12 cellular contexts compared by ENCODE assay signal in genomic region chr7:29375641-29376562, GRCh38.
A peak's percentile ranks its signal among the peaks of the same experiment; 100 is the strongest.
DNase-seq lines count a peak whose midpoint lies in the region; ATAC-seq and TF ChIP-seq lines count a peak whose summit lies in the region.
"Had no signal": no experiment of that assay in that cellular context is flagged by ENCODE, and none has a peak within 500 bp of the region (broad histone marks: within the 10 kb centered on the region; RNA-seq: fewer than 3 reads in every experiment).

No MANE protein-coding gene starts in this region.

- H3K27ac Mint-ChIP-seq in type B pancreatic cell, result peak overlapping the region; percentile 64
- no peak overlapping the region for H3K27ac Mint-ChIP-seq in activated CD4-positive, alpha-beta T cell treated with anti-CD3 and anti-CD28 coated beads, Interleukin-2, amount 10 ng/mL, durations not matched to agents 7 days and 5 days
- no peak overlapping the region for H3K27ac Mint-ChIP-seq in T-helper 17 cell

- peaks cover 5% of the 10 kb centered on the region for H3K9me3 Mint-ChIP-seq in type B pancreatic cell
- no peaks in the 10 kb centered on the region for H3K9me3 Mint-ChIP-seq in activated CD4-positive, alpha-beta T cell treated with anti-CD3 and anti-CD28 coated beads, Interleukin-2, amount 10 ng/mL, durations not matched to agents 7 days and 5 days

- H3K4me3 Mint-ChIP-seq in type B pancreatic cell, result peak overlapping the region; percentile 11
- no peak overlapping the region for H3K4me3 Mint-ChIP-seq in activated CD4-positive, alpha-beta T cell treated with anti-CD3 and anti-CD28 coated beads, Interleukin-2, amount 10 ng/mL, durations not matched to agents 7 days and 5 days
- H3K4me3 Mint-ChIP-seq in T-helper 17 cell, result no peak overlapping the region

- H3K4me1 Mint-ChIP-seq in type B pancreatic cell (ENCODE audit: unreplicated experiment) (peaks cover 16% of the 10 kb centered on the region), T-helper 17 cell (no peaks in the 10 kb centered on the region)
- H3K4me1 Mint-ChIP-seq in activated CD4-positive, alpha-beta T cell treated with anti-CD3 and anti-CD28 coated beads, Interleukin-2, amount 10 ng/mL, durations not matched to agents 7 days and 5 days, result no peaks in the 10 kb centered on the region

- POLR2A ChIA-PET in activated CD4-positive, alpha-beta T cell treated with anti-CD3 and anti-CD28 coated beads, Interleukin-2, amount 10 ng/mL, durations not matched to agents 7 days and 5 days (lab: Charles Lee), result no interaction called here

- H3K36me3 Mint-ChIP-seq in type B pancreatic cell (peaks cover 12% of the 10 kb centered on the region), T-helper 17 cell (ENCODE audit: low read depth) (no peaks in the 10 kb centered on the region)
- H3K36me3 Mint-ChIP-seq in activated CD4-positive, alpha-beta T cell treated with anti-CD3 and anti-CD28 coated beads, Interleukin-2, amount 10 ng/mL, durations not matched to agents 7 days and 5 days (ENCODE audit: low read depth), result no peaks in the 10 kb centered on the region

- DNase-seq in NCI-H82 (lab: John Stamatoyannopoulos, UW) (peak; percentile 32), NCI-H82 treated with DMSO at 0.1 percent for 48 hours (lab: John Stamatoyannopoulos, UW; ENCODE audit: unreplicated experiment) (no peak), T1000 (lab: John Stamatoyannopoulos, UW) (peak; percentile 18), iPS-NIHi11 (ENCODE audit: low spot score) (peak; percentile 37), type B pancreatic cell (ENCODE audit: extremely low spot score, unreplicated experiment) (no peak), amygdala (lab: John Stamatoyannopoulos, UW) (no peak), T-helper 17 cell (no peak)
- DNase-seq in activated CD4-positive, alpha-beta T cell treated with anti-CD3 and anti-CD28 coated beads, Interleukin-2, amount 10 ng/mL, durations not matched to agents 7 days and 5 days, result no peak
- DNase-seq: ACHN, erythroblast, NCI-H2227 treated with DMSO at 0.1 percent for 48 hours had no signal

- no peak for ATAC-seq in T-helper 17 cell

- TF ChIP-seq CTCF in type B pancreatic cell (conservative IDR thresholded peaks at IDR 0.05), result no peak

- H3K27me3 Mint-ChIP-seq in type B pancreatic cell (no peaks in the 10 kb centered on the region), T-helper 17 cell (no peaks in the 10 kb centered on the region)
- H3K27me3 Mint-ChIP-seq in activated CD4-positive, alpha-beta T cell treated with anti-CD3 and anti-CD28 coated beads, Interleukin-2, amount 10 ng/mL, durations not matched to agents 7 days and 5 days, result no peaks in the 10 kb centered on the region

- CTCF ChIA-PET in activated CD4-positive, alpha-beta T cell treated with anti-CD3 and anti-CD28 coated beads, Interleukin-2, amount 10 ng/mL, durations not matched to agents 7 days and 5 days (lab: Charles Lee), result no interaction called here

- no peaks in the 10 kb centered on the region for H3K9me3 ChIP-seq in T-helper 17 cell (ENCODE audit: control insufficient read depth, low read length, poor library complexity, severe bottlenecking)
- H3K9me3 ChIP-seq: ascending aorta had no signal

Comparison
In these comparisons a context has a peak if more than half of its experiments do, and no peak if none do; other contexts are left out.
1. DNase-seq: peak in NCI-H82 (single experiment), T1000 (single experiment) and iPS-NIHi11 (single experiment); none in NCI-H82 treated with DMSO at 0.1 percent for 48 hours (single experiment), type B pancreatic cell (single experiment), activated CD4-positive, alpha-beta T cell treated with anti-CD3 and anti-CD28 coated beads, Interleukin-2, amount 10 ng/mL, durations not matched to agents 7 days and 5 days (single experiment), amygdala (0 of 56) and T-helper 17 cell (0 of 3).